Comparison of ENCODE assay signal across 26 cellular contexts in the genomic region with DNA sequence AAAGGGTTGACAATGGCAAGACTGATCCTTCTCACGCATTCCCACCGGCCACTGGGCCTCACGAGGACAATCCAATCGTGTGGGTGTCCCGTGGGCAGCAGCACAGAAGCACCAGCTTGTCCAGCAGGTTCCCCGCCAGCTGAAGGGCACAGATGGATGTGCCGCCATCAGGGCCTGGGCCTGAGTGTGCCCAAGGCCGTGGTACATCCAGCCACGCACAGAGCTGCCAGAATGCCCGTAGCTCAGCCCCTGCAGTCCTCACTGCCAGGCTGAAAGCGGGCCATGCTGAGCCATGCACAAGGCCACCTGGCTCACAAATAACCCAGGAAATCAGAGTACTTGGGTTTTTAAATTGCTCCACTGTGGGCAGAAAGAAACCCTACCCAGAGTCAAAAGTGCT.
"Had no signal": no experiment of that assay in that cellular context is flagged by ENCODE, and none has a peak within 500 bp of the region (broad histone marks: within the 10 kb centered on the region; RNA-seq: fewer than 3 reads in every experiment).

No MANE protein-coding gene starts in this region.

- H3K4me3 ChIP-seq: ascending aorta, cardiac muscle cell, esophagus muscularis mucosa, pancreas, psoas muscle, smooth muscle cell, suprapubic skin, transverse colon had no signal

- ATAC-seq: activated CD4-positive, CD25-positive, alpha-beta regulatory T cell treated with anti-CD3 and anti-CD28 coated beads, Interleukin-2, amount 50 U/mL, for 24 hours; activated naive CD4-positive, alpha-beta T cell treated with anti-CD3 and anti-CD28 coated beads, Interleukin-2, amount 50 U/mL, for 72 hours; foreskin keratinocyte; naive thymus-derived CD8-positive, alpha-beta T cell; pancreas; psoas muscle; stimulated activated naive B cell treated with anti-CD40 and anti-IgM and Interleukin-4, amounts not matched to agents 10 μg/mL and 1 μg/mL and 100 μg/mL, for 72 hours had no signal

- H3K27ac ChIP-seq: ascending aorta, cardiac muscle cell, esophagus muscularis mucosa, foreskin keratinocyte, pancreas, psoas muscle, suprapubic skin, transverse colon, WERI-Rb-1 had no signal

- H3K9me3 ChIP-seq: ascending aorta, esophagus muscularis mucosa, pancreas, psoas muscle, suprapubic skin, transverse colon had no signal

- DNase-seq: activated CD4-positive, alpha-beta memory T cell treated with anti-CD3 and anti-CD28 coated beads for 36 hours; activated CD4-positive, alpha-beta T cell treated with anti-CD3 and anti-CD28 coated beads for 48 hours; activated CD8-positive, alpha-beta memory T cell treated with anti-CD3 and anti-CD28 coated beads, Interleukin-2, amount 50 U/mL, for 4 hours; activated T-cell treated with anti-CD3 and anti-CD28 coated beads, Interleukin-2, amount 50 U/mL, for 1 hour; dermis blood vessel endothelial cell; effector CD4-positive, alpha-beta T cell; foreskin keratinocyte; mesenchymal stem cell; naive thymus-derived CD8-positive, alpha-beta T cell; nucleus accumbens; stimulated activated CD4-positive, alpha-beta T cell treated with anti-CD3 and anti-CD28 coated beads, Interleukin-15, amount 100 ng/mL, for 24 hours; stimulated activated CD4-positive, alpha-beta T cell treated with anti-CD3 and anti-CD28 coated beads, Interleukin-2, amount 100 ng/mL, for 24 hours; stimulated activated naive B cell treated with anti-CD40 and anti-IgM and Interleukin-4, amounts not matched to agents 10 μg/mL and 1 μg/mL and 100 μg/mL, for 72 hours; SW 1271; T-helper 9 cell; transverse colon; WERI-Rb-1 had no signal

- H3K27me3 ChIP-seq: ascending aorta, cardiac muscle cell, esophagus muscularis mucosa, foreskin keratinocyte, pancreas, suprapubic skin, transverse colon had no signal

- H3K36me3 ChIP-seq: cardiac muscle cell, transverse colon had no signal

- H3K4me1 ChIP-seq: ascending aorta, pancreas, psoas muscle, transverse colon had no signal
